28 cellular contexts compared by ENCODE assay signal in the genomic region with DNA sequence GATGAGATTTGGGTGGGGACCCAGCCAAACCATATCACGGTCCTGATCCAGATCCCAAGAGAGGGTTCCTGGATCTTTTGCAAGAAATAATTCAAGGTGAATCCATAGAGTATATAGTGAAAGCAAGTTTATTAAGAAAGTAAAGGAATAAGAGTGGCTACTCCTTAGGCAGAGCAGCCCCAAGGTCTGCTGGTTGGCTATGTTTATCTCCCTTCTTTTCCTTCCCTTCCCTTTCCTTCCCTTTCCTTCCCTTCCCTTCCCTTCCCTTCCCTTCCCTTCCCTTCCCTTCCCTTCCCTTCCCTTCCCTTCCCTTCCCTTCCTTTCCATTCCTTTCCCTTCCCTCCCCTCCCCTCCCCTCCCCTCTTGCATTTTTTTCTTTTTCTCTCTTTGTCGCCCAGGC.
"Had no signal": no experiment of that assay in that cellular context is flagged by ENCODE, and none has a peak within 500 bp of the region (broad histone marks: within the 10 kb centered on the region; RNA-seq: fewer than 3 reads in every experiment).

No MANE protein-coding gene starts in this region.

- H3K4me3 Mint-ChIP-seq: dendritic cell treated with granulocyte-macrophage colony-stimulating factor and Interleukin-4, amounts not matched to agents 40 ng/mL and 50 ng/mL, for 4 days; effector memory CD8-positive, alpha-beta T cell; endodermal cell had no signal

- FAIRE-seq: colon, endometrium, endothelial cell of umbilical vein, frontal cortex had no signal

- H3K27ac ChIP-seq: colonic mucosa, coronary artery, dorsolateral prefrontal cortex, epithelial cell of prostate, esophagus muscularis mucosa, esophagus squamous epithelium, foreskin keratinocyte, gastrocnemius medialis, gastroesophageal sphincter, heart left ventricle, heart right ventricle had no signal

- H3K27ac Mint-ChIP-seq: dendritic cell treated with granulocyte-macrophage colony-stimulating factor and Interleukin-4, amounts not matched to agents 40 ng/mL and 50 ng/mL, for 4 days; effector memory CD8-positive, alpha-beta T cell; endodermal cell had no signal

- H3K4me3 ChIP-seq: colonic mucosa, coronary artery, dorsolateral prefrontal cortex, esophagus muscularis mucosa, esophagus squamous epithelium, gastrocnemius medialis, gastroesophageal sphincter, heart left ventricle, heart right ventricle had no signal

- H3K27me3 ChIP-seq: colonic mucosa, dorsolateral prefrontal cortex, esophagus muscularis mucosa, esophagus squamous epithelium, gastrocnemius medialis, heart left ventricle, heart right ventricle had no signal

- DNase-seq: colonic mucosa; cortex of kidney; dermis blood vessel endothelial cell; dorsolateral prefrontal cortex; effector CD4-positive, alpha-beta T cell; effector CD8-positive, alpha-beta T cell; effector memory CD4-positive, alpha-beta T cell; effector memory CD8-positive, alpha-beta T cell; endodermal cell; erythroblast; esophagus squamous epithelium; foreskin fibroblast; foreskin keratinocyte; foreskin melanocyte; gastrocnemius medialis; glutamatergic neuron; heart left ventricle; heart right ventricle had no signal

- H3K9me3 Mint-ChIP-seq: dendritic cell treated with granulocyte-macrophage colony-stimulating factor and Interleukin-4, amounts not matched to agents 40 ng/mL and 50 ng/mL, for 4 days; effector memory CD8-positive, alpha-beta T cell; endodermal cell had no signal

- H3K9me3 ChIP-seq: colonic mucosa, esophagus muscularis mucosa, esophagus squamous epithelium, gastrocnemius medialis, gastroesophageal sphincter, heart left ventricle, heart right ventricle had no signal

- H3K36me3 ChIP-seq: colonic mucosa, esophagus muscularis mucosa, esophagus squamous epithelium, gastrocnemius medialis, gastroesophageal sphincter, heart left ventricle, heart right ventricle had no signal

- H3K4me1 ChIP-seq: colonic mucosa, foreskin keratinocyte had no signal

- ATAC-seq: effector memory CD8-positive, alpha-beta T cell; esophagus mucosa; foreskin keratinocyte; gastrocnemius medialis; gastroesophageal sphincter; heart left ventricle; heart right ventricle had no signal
